9 cellular contexts compared by ENCODE assay signal in the genomic region with DNA sequence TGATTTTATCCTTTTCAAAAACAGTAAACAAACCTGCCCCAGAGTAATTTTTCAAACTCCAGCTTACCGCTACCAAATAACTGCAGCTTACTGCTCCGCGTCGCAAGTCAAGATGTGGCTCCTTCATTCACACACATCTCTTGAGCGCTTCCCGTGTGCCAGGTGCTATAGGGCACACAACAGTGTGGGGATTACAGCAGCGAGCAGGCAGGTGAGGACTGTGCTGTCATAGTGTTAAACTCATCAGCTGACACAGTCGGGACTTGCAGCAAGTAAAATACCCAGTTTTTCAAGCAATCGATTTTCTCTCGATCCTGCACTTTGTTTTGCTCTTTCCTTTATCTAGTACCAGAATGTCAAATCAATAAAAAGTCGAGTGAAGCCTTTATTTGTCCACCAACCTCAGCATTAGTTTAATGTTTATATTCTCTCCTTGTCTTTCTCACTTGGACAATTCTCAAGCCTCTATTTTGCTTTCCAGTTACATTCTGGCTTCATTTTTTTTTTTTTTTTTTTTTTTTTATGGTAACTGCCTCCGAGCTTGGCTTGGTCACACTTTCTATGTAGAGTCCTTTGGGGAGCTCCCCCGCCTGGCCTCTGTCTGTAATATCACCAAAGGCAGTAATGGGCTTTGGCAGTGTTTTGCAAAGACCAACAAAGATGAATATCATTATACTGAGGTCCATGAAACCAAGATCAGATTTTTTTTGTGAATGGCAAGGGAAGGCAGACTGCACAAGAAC. TPM values are rescaled to one million over a fixed set of nuclear protein-coding genes. Genes with fewer than 3 reads are reported as not detected.
DNase-seq lines count a peak whose midpoint lies in the region; ATAC-seq, FAIRE-seq and TF ChIP-seq lines count a peak whose summit lies in the region.
"Had no signal": no experiment of that assay in that cellular context is flagged by ENCODE, and none has a peak within 500 bp of the region (broad histone marks: within the 10 kb centered on the region; RNA-seq: fewer than 3 reads in every experiment).

No MANE protein-coding gene starts in this region.

- peaks cover 15% of the 10 kb centered on the region for H3K27me3 Mint-ChIP-seq in activated naive CD4-positive, alpha-beta T cell treated with anti-CD3 and anti-CD28 coated beads for 36 hours (ENCODE audit: low read depth)

- 55% methylated on average over 13 of the region's 13 CpGs for whole genome bisulfite sequencing in prostate gland

- no peaks in the 10 kb centered on the region for H3K4me1 Mint-ChIP-seq in activated naive CD4-positive, alpha-beta T cell treated with anti-CD3 and anti-CD28 coated beads for 36 hours (ENCODE audit: low read depth)

- no peak for FAIRE-seq in H54 (lab: Jason Lieb, UNC)

- no peaks in the 10 kb centered on the region for H3K9me3 Mint-ChIP-seq in activated naive CD4-positive, alpha-beta T cell treated with anti-CD3 and anti-CD28 coated beads for 36 hours

- CTCF ChIA-PET in activated naive CD4-positive, alpha-beta T cell treated with anti-CD3 and anti-CD28 coated beads for 36 hours (lab: Charles Lee) = interaction anchor here (1.1 kb wide), 1 partner anchor 11 kb away, joined by 5 read pairs; no protein-coding TSS in a partner anchor

- no peaks in the 10 kb centered on the region for H3K36me3 Mint-ChIP-seq in activated naive CD4-positive, alpha-beta T cell treated with anti-CD3 and anti-CD28 coated beads for 36 hours (ENCODE audit: low read depth)

- H3K4me1 ChIP-seq in cardiac muscle cell (ENCODE audit: low read depth) = no peaks in the 10 kb centered on the region
- no peaks in the 10 kb centered on the region for H3K4me1 ChIP-seq in prostate gland (replicated peaks)
- H3K4me1 ChIP-seq: Peyer's patch had no signal

- DNase-seq in NCI-H226 (peak; percentile 31), cardiac muscle cell (ENCODE audit: low read depth in 1 of 2, low spot score in 1 of 2) (peak; percentile 74 to 80), prostate gland (ENCODE audit: low spot score) (peak; percentile 58), H54 (ENCODE audit: insufficient read length, low spot score) (no peak)
- peak; percentile 32 for DNase-seq in activated naive CD4-positive, alpha-beta T cell treated with anti-CD3 and anti-CD28 coated beads for 36 hours

- TF ChIP-seq POLR2A in prostate gland (IDR thresholded peaks at IDR 0.05) = no peak
- TF ChIP-seq POLR2A in H54 (IDR thresholded peaks at IDR 0.05; ENCODE audit: low read depth, low read length) = no peak

- H3K9me3 ChIP-seq in cardiac muscle cell (ENCODE audit: low read depth) = no peaks in the 10 kb centered on the region
- no peaks in the 10 kb centered on the region for H3K9me3 ChIP-seq in prostate gland
- H3K9me3 ChIP-seq: Peyer's patch had no signal

- ATAC-seq in GM18868 (IDR thresholded peaks at IDR 0.05; ENCODE audit: unreplicated experiment) (peak; percentile 97), HG03066 (IDR thresholded peaks at IDR 0.05; ENCODE audit: low read depth, unreplicated experiment) (peak; percentile 92)

- H3K4me3 ChIP-seq in cardiac muscle cell = no peak overlapping the region
- H3K4me3 ChIP-seq in prostate gland = no peak overlapping the region
- H3K4me3 ChIP-seq: Peyer's patch had no signal

- intact Hi-C loops in activated naive CD4-positive, alpha-beta T cell treated with anti-CD3 and anti-CD28 coated beads for 36 hours (cut with micrococcal nuclease) = loop anchor here (1.0 kb wide), 2 partner anchors 127 to 243 kb away; no protein-coding TSS in a partner anchor
- intact Hi-C loops in prostate gland (cut with DNase I) = loop anchor here (2.0 to 10.0 kb wide), 3 partner anchors 47 to 127 kb away; a partner anchor contains a TSS

- no peak overlapping the region for H3K27ac Mint-ChIP-seq in activated naive CD4-positive, alpha-beta T cell treated with anti-CD3 and anti-CD28 coated beads for 36 hours

- no peak overlapping the region for H3K27ac ChIP-seq in C4-2B
- H3K27ac ChIP-seq in cardiac muscle cell = no peak overlapping the region
- H3K27ac ChIP-seq in prostate gland = peak overlapping the region; percentile 6 to 43
- H3K27ac ChIP-seq: Peyer's patch had no signal

- no peak overlapping the region for H3K4me3 Mint-ChIP-seq in activated naive CD4-positive, alpha-beta T cell treated with anti-CD3 and anti-CD28 coated beads for 36 hours

- TF ChIP-seq CTCF in C4-2B (conservative IDR thresholded peaks at IDR 0.05) = peak; percentile 73
- TF ChIP-seq CTCF in cardiac muscle cell (IDR thresholded peaks at IDR 0.05; ENCODE audit: low read depth, low read length) = peak; percentile 67
- TF ChIP-seq CTCF in prostate gland (IDR thresholded peaks at IDR 0.05) = peak; percentile 13 to 46 (median 24)

- no peaks in the 10 kb centered on the region for H3K36me3 ChIP-seq in cardiac muscle cell
- H3K36me3 ChIP-seq in prostate gland = no peaks in the 10 kb centered on the region
- H3K36me3 ChIP-seq: Peyer's patch had no signal

- H3K27me3 ChIP-seq in cardiac muscle cell = no peaks in the 10 kb centered on the region
- no peaks in the 10 kb centered on the region for H3K27me3 ChIP-seq in prostate gland (replicated peaks; ENCODE audit: insufficient read depth)
- H3K27me3 ChIP-seq: Peyer's patch had no signal

RNA-seq across cellular contexts. Expression of a gene that starts 8.3 kb away (rescaled TPM):
- total RNA-seq in activated naive CD4-positive, alpha-beta T cell treated with anti-CD3 and anti-CD28 coated beads for 36 hours = not detected
- total RNA-seq in cardiac muscle cell = not detected in 2 replicates
- 0.45 TPM in 1 of 2 replicates, not detected in the other for polyA plus RNA-seq in cardiac muscle cell
- 1 to 10 TPM; 2.6 to 5.0 TPM for total RNA-seq in prostate gland
- total RNA-seq: Peyer's patch had no signal

RNA-seq across cellular contexts. Expression of a gene that starts 42.4 kb away (rescaled TPM):
- total RNA-seq in activated naive CD4-positive, alpha-beta T cell treated with anti-CD3 and anti-CD28 coated beads for 36 hours = 100 to 1,000 TPM; 140 to 154 TPM
- total RNA-seq in cardiac muscle cell (45.1 and 47.1 TPM in 2 replicates), prostate gland (10 to 100 TPM; 41.7 to 68.4 TPM)
- 39.0 and 39.2 TPM in 2 replicates for polyA plus RNA-seq in cardiac muscle cell

Comparison
In these comparisons a context has a peak if more than half of its experiments do, and no peak if none do; other contexts are left out.
1. H3K27ac ChIP-seq: peak in prostate gland (2 of 2); none in C4-2B (single experiment) and cardiac muscle cell (single experiment).
2. Peak in every context shown above with its lines, with median percentiles within 50 percentile points of each other: CTCF ChIP-seq.